8 cellular contexts compared by ENCODE assay signal in genomic region chr19:52922841-52923781, GRCh38. TPM values are rescaled to one million over a fixed set of nuclear protein-coding genes. Genes with fewer than 3 reads are reported as not detected.
DNase-seq lines count a peak whose midpoint lies in the region; ATAC-seq and TF ChIP-seq lines count a peak whose summit lies in the region.

Gene ZNF888, minus strand, starts transcription at chr19:52923428. Its CDS starts 5,555 bp downstream, at chr19:52917873.

- peak within 1 kb of the TSS; percentile 90 for H3K4me3 Mint-ChIP-seq in osteocyte (ENCODE audit: unreplicated experiment)

- H3K9me3 Mint-ChIP-seq in activated naive CD4-positive, alpha-beta T cell treated with anti-CD3 and anti-CD28 coated beads, Interleukin-2, amount 50 U/mL, for 72 hours = peaks cover 0 to 17% of the 10 kb centered on the region in 2 donors
- H3K9me3 Mint-ChIP-seq in osteocyte (ENCODE audit: unreplicated experiment) = no peaks in the 10 kb centered on the region

- ATAC-seq in GM21737 (IDR thresholded peaks at IDR 0.05; ENCODE audit: unreplicated experiment) = peak; percentile 96
- peak; percentile 99 for ATAC-seq in activated naive CD4-positive, alpha-beta T cell treated with anti-CD3 and anti-CD28 coated beads, Interleukin-2, amount 50 U/mL, for 72 hours

- H3K27ac ChIP-seq in Karpas-422 (ENCODE audit: low read length) = peak within 1 kb of the TSS; percentile 60
- H3K27ac ChIP-seq in SK-N-MC = peak within 1 kb of the TSS; percentile 91
- peak within 1 kb of the TSS in 1 of 2 donors; percentile 8 for H3K27ac ChIP-seq in testis

- WGBS in testis, 2 donors = 3 to 4% methylated on average over 50 to 55 of the region's 55 CpGs

- TF ChIP-seq CTCF in osteocyte (IDR thresholded peaks at IDR 0.05) (no peak), testis (IDR thresholded peaks at IDR 0.05) (no peak)

- H3K9me3 ChIP-seq in Karpas-422 (ENCODE audit: low read length) = no peaks in the 10 kb centered on the region
- H3K9me3 ChIP-seq in SK-N-MC (ENCODE audit: low read depth, low read length) = 0 out of 2 replicates have a peak, but pooled peaks cover 2% of the 10 kb centered on the region
- no peaks in the 10 kb centered on the region for H3K9me3 ChIP-seq in testis

- peaks cover 13 to 41% of the 10 kb centered on the region in 2 donors for H3K36me3 Mint-ChIP-seq in activated naive CD4-positive, alpha-beta T cell treated with anti-CD3 and anti-CD28 coated beads, Interleukin-2, amount 50 U/mL, for 72 hours
- peaks cover 5% of the 10 kb centered on the region for H3K36me3 Mint-ChIP-seq in osteocyte (ENCODE audit: unreplicated experiment)

- intact Hi-C loops in testis (cut with DNase I; ENCODE audit: low total_unique reads) = no loop called here

- H3K9me2 ChIP-seq in Karpas-422 (replicated peaks; ENCODE audit: insufficient read depth, low read length) = no peaks in the 10 kb centered on the region

- DNase-seq in DMS53 (lab: John Stamatoyannopoulos, UW) (peak; percentile 94), Karpas-422 (peak; percentile 97), SK-N-MC (ENCODE audit: low read depth, low spot score) (peak; percentile 51), glomerular endothelial cell (ENCODE audit: extremely low read depth, low read depth, low spot score) (peak; percentile 27), osteocyte (ENCODE audit: extremely low spot score, unreplicated experiment) (peak; percentile 93), testis (peak; percentile 93)
- DNase-seq in activated naive CD4-positive, alpha-beta T cell treated with anti-CD3 and anti-CD28 coated beads, Interleukin-2, amount 50 U/mL, for 72 hours (ENCODE audit: low spot score in 2 of 2) = peak; percentile 77 to 87

- peaks cover 24% of the 10 kb centered on the region for H3K4me1 Mint-ChIP-seq in osteocyte (ENCODE audit: unreplicated experiment)

- H3K4me3 ChIP-seq in Karpas-422 (ENCODE audit: low read length) = peak within 1 kb of the TSS; percentile 73
- peak within 1 kb of the TSS; percentile 92 for H3K4me3 ChIP-seq in SK-N-MC
- H3K4me3 ChIP-seq in testis = peak within 1 kb of the TSS; percentile 52 to 79

- TF ChIP-seq POLR2A in testis (IDR thresholded peaks at IDR 0.05) = no peak

- H3K27ac Mint-ChIP-seq in activated naive CD4-positive, alpha-beta T cell treated with anti-CD3 and anti-CD28 coated beads, Interleukin-2, amount 50 U/mL, for 72 hours = peak within 1 kb of the TSS; percentile 91
- peak within 1 kb of the TSS; percentile 96 for H3K27ac Mint-ChIP-seq in osteocyte (ENCODE audit: unreplicated experiment)

- peak within 1 kb of the TSS; percentile 84 for H3K9ac ChIP-seq in Karpas-422 (ENCODE audit: low read length)
- peak within 1 kb of the TSS; percentile 86 for H3K9ac ChIP-seq in SK-N-MC (ENCODE audit: insufficient read length)

- H3K79me2 ChIP-seq in Karpas-422 (ENCODE audit: low read length) = peaks cover 31% of the 10 kb centered on the region

- peak within 1 kb of the TSS; percentile 77 for H3K4me2 ChIP-seq in Karpas-422 (ENCODE audit: low read depth, low read length, poor library complexity, severe bottlenecking)

- H3K4me1 ChIP-seq in Karpas-422 (ENCODE audit: low read length) (peaks cover 22% of the 10 kb centered on the region), testis (no peaks in the 10 kb centered on the region)

- no peaks in the 10 kb centered on the region for H4K20me1 ChIP-seq in Karpas-422 (ENCODE audit: insufficient read depth, low read depth, low read length)

- H3K27me3 ChIP-seq in Karpas-422 (ENCODE audit: low read length) (no peaks in the 10 kb centered on the region), testis (no peaks in the 10 kb centered on the region)

- H3K36me3 ChIP-seq in Karpas-422 (ENCODE audit: insufficient read depth, low read length) (peaks cover under 1% of the 10 kb centered on the region; the same call in 1 of the 2 replicates), SK-N-MC (ENCODE audit: insufficient read depth, low read length) (peaks cover 5% of the 10 kb centered on the region; the same call in 1 of the 2 replicates), testis (ENCODE audit: low read depth, missing control alignments) (no peaks in the 10 kb centered on the region)

- no peaks in the 10 kb centered on the region for H3K27me3 Mint-ChIP-seq in osteocyte (ENCODE audit: unreplicated experiment)

- peak within 1 kb of the TSS; percentile 85; the same call in 1 of the 2 replicates for H2AFZ ChIP-seq in Karpas-422 (ENCODE audit: low read length)

RNA-seq across cellular contexts. Expression of gene ZNF888, which starts in this region (rescaled TPM):
- total RNA-seq in Karpas-422 (2014; rRNA removed; shearing (Covaris generic); ENCODE audit: low replicate concordance) = 6.0 and 10.5 TPM in 2 replicates
- total RNA-seq in activated naive CD4-positive, alpha-beta T cell treated with anti-CD3 and anti-CD28 coated beads, Interleukin-2, amount 50 U/mL, for 72 hours = 10 to 100 TPM in 1 of 2 donors, 1 to 10 TPM in 1; 4.0 to 11.6 TPM
- total RNA-seq in glomerular endothelial cell (2.1 and 2.4 TPM in 2 replicates), osteocyte (3.2 and 4.0 TPM in 2 replicates), testis (1 to 10 TPM; 2.3 to 3.2 TPM)
- polyA plus RNA-seq in testis (ENCODE audit: insufficient read depth, low read depth, low replicate concordance) = 2.2 TPM

Comparison
In these comparisons a context has a peak if more than half of its experiments do, and no peak if none do; other contexts are left out.
1. DNase-seq: peak in every context shown above with its lines; median percentile 97 in Karpas-422; 94 in DMS53; 93 in osteocyte; 93 in testis; 82 in activated naive CD4-positive, alpha-beta T cell treated with anti-CD3 and anti-CD28 coated beads, Interleukin-2, amount 50 U/mL, for 72 hours; 51 in SK-N-MC; 27 in glomerular endothelial cell.